ENCODE assay signal across 17 cellular contexts in the genomic region with DNA sequence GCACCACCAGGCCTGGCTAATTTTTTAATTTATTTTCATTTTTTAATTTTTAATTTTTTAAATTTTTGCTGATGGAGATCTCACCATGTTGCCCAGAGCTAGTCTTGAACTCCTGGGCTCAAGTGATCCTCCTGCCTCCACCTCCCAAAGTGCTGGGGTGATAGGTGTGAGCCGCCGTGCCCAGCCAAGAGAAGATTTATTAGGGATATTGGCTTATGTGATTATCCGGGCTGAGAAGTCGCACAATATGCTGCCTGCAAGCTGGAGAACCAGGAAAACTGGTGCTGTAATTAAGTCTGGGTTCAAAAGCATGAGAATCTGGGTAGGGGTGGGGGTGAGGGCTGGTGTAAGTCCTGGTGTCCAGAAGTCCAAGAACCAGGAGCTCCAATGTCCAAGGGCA. TPM values are rescaled to one million over a fixed set of nuclear protein-coding genes. Genes with fewer than 3 reads are reported as not detected.
DNase-seq lines count a peak whose midpoint lies in the region; ATAC-seq, FAIRE-seq and TF ChIP-seq lines count a peak whose summit lies in the region.
"Had no signal": no experiment of that assay in that cellular context is flagged by ENCODE, and none has a peak within 500 bp of the region (broad histone marks: within the 10 kb centered on the region; RNA-seq: fewer than 3 reads in every experiment).

No MANE protein-coding gene starts in this region.

- no peak for DNase-seq in CD4-positive, alpha-beta memory T cell
- peak; percentile 87 for DNase-seq in NCI-H82 (lab: John Stamatoyannopoulos, UW)
- DNase-seq in naive thymus-derived CD4-positive, alpha-beta T cell: no peak
- peak; percentile 20 for DNase-seq in spleen
- no peak for DNase-seq in activated naive CD4-positive, alpha-beta T cell treated with anti-CD3 and anti-CD28 coated beads, Interleukin-2, amount 10 ng/mL, durations not matched to agents 7 days and 5 days
- no peak for DNase-seq in frontal cortex (ENCODE audit: low spot score in 2 of 2)
- DNase-seq: DMS153, DMS79 treated with DMSO at 0.1 percent for 48 hours, EL, HCEC 1CT, HFFc6 had no signal

- H3K9me3 ChIP-seq in CD4-positive, alpha-beta memory T cell (ENCODE audit: control insufficient read depth in 1 of 2, low read length in 2 of 2): no peaks in the 10 kb centered on the region
- H3K9me3 ChIP-seq in naive thymus-derived CD4-positive, alpha-beta T cell (ENCODE audit: control insufficient read depth in 2 of 3, low read length in 3 of 3): no peaks in the 10 kb centered on the region
- no peaks in the 10 kb centered on the region for H3K9me3 ChIP-seq in spleen
- H3K9me3 ChIP-seq: BLaER1 had no signal

- WGBS in spleen, 5 donors: 94 to 98% (median 96%) methylated on average over 4 of the region's 4 CpGs

- peak overlapping the region in 4 of 7 donors; percentile 57 to 88 (median 80) for H3K27ac Mint-ChIP-seq in CD4-positive, alpha-beta memory T cell
- peak overlapping the region in 5 of 9 donors; percentile 13 to 57 (median 51) for H3K27ac Mint-ChIP-seq in naive thymus-derived CD4-positive, alpha-beta T cell
- H3K27ac Mint-ChIP-seq in activated naive CD4-positive, alpha-beta T cell treated with anti-CD3 and anti-CD28 coated beads, Interleukin-2, amount 10 ng/mL, durations not matched to agents 7 days and 5 days: no peak overlapping the region
- H3K27ac Mint-ChIP-seq: HFFc6 had no signal

- no peaks in the 10 kb centered on the region for H3K27me3 ChIP-seq in CD4-positive, alpha-beta memory T cell (ENCODE audit: insufficient read depth, low read length)
- H3K27me3 ChIP-seq in naive thymus-derived CD4-positive, alpha-beta T cell (ENCODE audit: control insufficient read depth in 2 of 2, insufficient read depth in 2 of 2, low read length in 2 of 2): no peaks in the 10 kb centered on the region
- H3K27me3 ChIP-seq in spleen (replicated peaks in 1 of 7): no peaks in the 10 kb centered on the region
- H3K27me3 ChIP-seq: BLaER1 had no signal

- peaks cover 0 to 8% of the 10 kb centered on the region in 2 donors for H3K36me3 Mint-ChIP-seq in CD4-positive, alpha-beta memory T cell
- H3K36me3 Mint-ChIP-seq in naive thymus-derived CD4-positive, alpha-beta T cell: peaks cover 0 to 8% (median 0%) of the 10 kb centered on the region in 5 donors
- H3K36me3 Mint-ChIP-seq in activated naive CD4-positive, alpha-beta T cell treated with anti-CD3 and anti-CD28 coated beads, Interleukin-2, amount 10 ng/mL, durations not matched to agents 7 days and 5 days: no peaks in the 10 kb centered on the region

- H3K36me3 ChIP-seq in CD4-positive, alpha-beta memory T cell (ENCODE audit: insufficient read depth, low read length): no peaks in the 10 kb centered on the region
- H3K36me3 ChIP-seq in naive thymus-derived CD4-positive, alpha-beta T cell (ENCODE audit: control insufficient read depth in 2 of 3, insufficient read depth in 3 of 3, low read length in 3 of 3): no peaks in the 10 kb centered on the region
- no peaks in the 10 kb centered on the region for H3K36me3 ChIP-seq in spleen
- H3K36me3 ChIP-seq: BLaER1 had no signal

- no peaks in the 10 kb centered on the region for H3K27me3 Mint-ChIP-seq in CD4-positive, alpha-beta memory T cell
- no peaks in the 10 kb centered on the region for H3K27me3 Mint-ChIP-seq in naive thymus-derived CD4-positive, alpha-beta T cell
- H3K27me3 Mint-ChIP-seq in activated naive CD4-positive, alpha-beta T cell treated with anti-CD3 and anti-CD28 coated beads, Interleukin-2, amount 10 ng/mL, durations not matched to agents 7 days and 5 days: peaks cover 11% of the 10 kb centered on the region

- TF ChIP-seq CTCF in spleen (IDR thresholded peaks at IDR 0.05 in 8 of 11, conservative IDR thresholded peaks at IDR 0.05 in 3 of 11): no peak

- H3K27ac ChIP-seq in CD4-positive, alpha-beta memory T cell (ENCODE audit: low read depth, low read length): no peak overlapping the region
- no peak overlapping the region for H3K27ac ChIP-seq in naive thymus-derived CD4-positive, alpha-beta T cell (ENCODE audit: low read depth, low read length)
- no peak overlapping the region for H3K27ac ChIP-seq in spleen
- H3K27ac ChIP-seq: BLaER1, HL-60 had no signal

- CTCF ChIA-PET in CD4-positive, alpha-beta memory T cell (lab: Charles Lee; ENCODE audit: partially characterized antibody): interaction anchor here (1.4 to 1.8 kb wide), 2 partner anchors 97 to 315 kb away, joined by 3 to 4 read pairs; a partner anchor contains a TSS
- CTCF ChIA-PET in naive thymus-derived CD4-positive, alpha-beta T cell (lab: Charles Lee): no interaction called here
- CTCF ChIA-PET in activated naive CD4-positive, alpha-beta T cell treated with anti-CD3 and anti-CD28 coated beads, Interleukin-2, amount 10 ng/mL, durations not matched to agents 7 days and 5 days (lab: Charles Lee): interaction anchor here (1.2 kb wide), 1 partner anchor 464 kb away, joined by 3 read pairs; no protein-coding TSS in a partner anchor

- no peak for FAIRE-seq in frontal cortex (lab: Jason Lieb, UNC)
- FAIRE-seq: GM12891 had no signal

- TF ChIP-seq POLR2A in spleen (IDR thresholded peaks at IDR 0.05): no peak

- intact Hi-C loops in CD4-positive, alpha-beta memory T cell (cut with micrococcal nuclease): no loop called here
- intact Hi-C loops in naive thymus-derived CD4-positive, alpha-beta T cell (cut with micrococcal nuclease): no loop called here
- intact Hi-C loops in spleen (cut with DNase I; ENCODE audit: low total_unique reads): no loop called here

- peaks cover 28% of the 10 kb centered on the region for H3K4me1 ChIP-seq in CD4-positive, alpha-beta memory T cell (ENCODE audit: insufficient read depth, low read length)
- H3K4me1 ChIP-seq in naive thymus-derived CD4-positive, alpha-beta T cell (ENCODE audit: control insufficient read depth in 2 of 2, insufficient read depth in 2 of 2, low read length in 2 of 2): peaks cover 18 to 31% of the 10 kb centered on the region in 2 donors
- peaks cover 12 to 33% (median 28%) of the 10 kb centered on the region in 6 donors for H3K4me1 ChIP-seq in spleen

- H3K4me3 Mint-ChIP-seq in CD4-positive, alpha-beta memory T cell: peak overlapping the region in 1 of 8 donors; percentile 43
- no peak overlapping the region for H3K4me3 Mint-ChIP-seq in naive thymus-derived CD4-positive, alpha-beta T cell
- no peak overlapping the region for H3K4me3 Mint-ChIP-seq in activated naive CD4-positive, alpha-beta T cell treated with anti-CD3 and anti-CD28 coated beads, Interleukin-2, amount 10 ng/mL, durations not matched to agents 7 days and 5 days
- H3K4me3 Mint-ChIP-seq: HFFc6 had no signal

- POLR2A ChIA-PET in CD4-positive, alpha-beta memory T cell (lab: Charles Lee; ENCODE audit: partially characterized antibody): interaction anchor here (0.6 kb wide), 1 partner anchor 364 kb away, joined by 3 read pairs; no protein-coding TSS in a partner anchor
- POLR2A ChIA-PET in naive thymus-derived CD4-positive, alpha-beta T cell (lab: Charles Lee): interaction anchor here (0.7 kb wide), 2 partner anchors 31 to 186 kb away, joined by 3 read pairs; no protein-coding TSS in a partner anchor

- H3K4me1 Mint-ChIP-seq in CD4-positive, alpha-beta memory T cell: peaks cover 18 to 34% (median 24%) of the 10 kb centered on the region in 4 donors
- peaks cover 22 to 36% (median 29%) of the 10 kb centered on the region in 7 donors for H3K4me1 Mint-ChIP-seq in naive thymus-derived CD4-positive, alpha-beta T cell
- peaks cover 37% of the 10 kb centered on the region for H3K4me1 Mint-ChIP-seq in activated naive CD4-positive, alpha-beta T cell treated with anti-CD3 and anti-CD28 coated beads, Interleukin-2, amount 10 ng/mL, durations not matched to agents 7 days and 5 days

- no peak overlapping the region for H3K4me3 ChIP-seq in CD4-positive, alpha-beta memory T cell (ENCODE audit: low read length in 2 of 2)
- no peak overlapping the region for H3K4me3 ChIP-seq in naive thymus-derived CD4-positive, alpha-beta T cell (ENCODE audit: low read length)
- no peak overlapping the region for H3K4me3 ChIP-seq in spleen
- H3K4me3 ChIP-seq: BLaER1 had no signal

- ATAC-seq in naive thymus-derived CD4-positive, alpha-beta T cell: no peak
- ATAC-seq in GM21390 (IDR thresholded peaks at IDR 0.05; ENCODE audit: unreplicated experiment): no peak

- peaks cover 0 to 2% (median 0%) of the 10 kb centered on the region in 8 donors for H3K9me3 Mint-ChIP-seq in CD4-positive, alpha-beta memory T cell
- H3K9me3 Mint-ChIP-seq in naive thymus-derived CD4-positive, alpha-beta T cell: peaks cover 0 to 7% (median 0%) of the 10 kb centered on the region in 11 donors
- peaks cover 3% of the 10 kb centered on the region for H3K9me3 Mint-ChIP-seq in activated naive CD4-positive, alpha-beta T cell treated with anti-CD3 and anti-CD28 coated beads, Interleukin-2, amount 10 ng/mL, durations not matched to agents 7 days and 5 days
- H3K9me3 Mint-ChIP-seq: HFFc6 had no signal

RNA-seq across cellular contexts. Expression of a gene that starts 2.5 kb away (rescaled TPM):
- not detected for total RNA-seq in CD4-positive, alpha-beta memory T cell
- not detected for polyA plus RNA-seq in CD4-positive, alpha-beta memory T cell
- not detected for total RNA-seq in naive thymus-derived CD4-positive, alpha-beta T cell
- polyA plus RNA-seq in naive thymus-derived CD4-positive, alpha-beta T cell: not detected
- total RNA-seq in spleen: not detected
- polyA plus RNA-seq in spleen: not detected
- total RNA-seq in frontal cortex: not detected
- total RNA-seq: A673, H4, HFFc6 had no signal

RNA-seq across cellular contexts. Expression of a gene that starts 3.0 kb away (rescaled TPM):
- 10 to 100 TPM; 24.6 to 25.4 TPM for total RNA-seq in CD4-positive, alpha-beta memory T cell
- 10 to 100 TPM; 26.4 to 41.5 TPM for polyA plus RNA-seq in CD4-positive, alpha-beta memory T cell
- total RNA-seq in naive thymus-derived CD4-positive, alpha-beta T cell: 10 to 100 TPM; 16.9 to 33.2 (median 28.0) TPM
- 10 to 100 TPM; 31.5 to 44.2 TPM for polyA plus RNA-seq in naive thymus-derived CD4-positive, alpha-beta T cell
- total RNA-seq in spleen (10 to 100 TPM in 6 of 7 donors, 1 to 10 TPM in 1; 9.8 to 19.7 (median 14.9) TPM), frontal cortex (42.0 TPM)
- polyA plus RNA-seq in spleen: 1 to 10 TPM; 4.0 to 9.2 (median 9.0) TPM

RNA-seq across cellular contexts. Expression of a gene that starts 54.3 kb away (rescaled TPM):
- total RNA-seq in CD4-positive, alpha-beta memory T cell: 10 to 100 TPM; 58.1 to 62.9 TPM
- polyA plus RNA-seq in CD4-positive, alpha-beta memory T cell: 10 to 100 TPM; 28.2 to 59.6 TPM
- 10 to 100 TPM; 38.7 to 63.7 (median 55.3) TPM for total RNA-seq in naive thymus-derived CD4-positive, alpha-beta T cell
- polyA plus RNA-seq in naive thymus-derived CD4-positive, alpha-beta T cell: 10 to 100 TPM; 41.2 to 58.9 TPM
- total RNA-seq in spleen (10 to 100 TPM; 35.0 to 85.9 (median 51.2) TPM), frontal cortex (9.4 TPM)
- 10 to 100 TPM; 27.2 to 40.3 (median 33.8) TPM for polyA plus RNA-seq in spleen

RNA-seq across cellular contexts. Expression of a gene that starts 54.5 kb away (rescaled TPM):
- total RNA-seq in CD4-positive, alpha-beta memory T cell: 1 to 10 TPM; 5.3 TPM
- polyA plus RNA-seq in CD4-positive, alpha-beta memory T cell: 1 to 10 TPM; 1.0 to 1.9 TPM
- 1 to 10 TPM; 2.2 to 5.9 (median 3.8) TPM for total RNA-seq in naive thymus-derived CD4-positive, alpha-beta T cell
- 1 to 10 TPM; 1.7 to 2.1 TPM for polyA plus RNA-seq in naive thymus-derived CD4-positive, alpha-beta T cell
- 1 to 10 TPM; 2.4 to 4.6 (median 3.7) TPM for total RNA-seq in spleen
- polyA plus RNA-seq in spleen: 1 to 10 TPM in 2 of 3 donors, under 1 TPM in 1; 0.78 to 1.3 (median 1.2) TPM
- 4.9 TPM for total RNA-seq in frontal cortex

Comparison
In these comparisons a context has a peak if more than half of its experiments do, and no peak if none do; other contexts are left out.
1. DNase-seq: peak in NCI-H82 (single experiment) and spleen (single experiment); none in CD4-positive, alpha-beta memory T cell (0 of 5), naive thymus-derived CD4-positive, alpha-beta T cell (0 of 9), activated naive CD4-positive, alpha-beta T cell treated with anti-CD3 and anti-CD28 coated beads, Interleukin-2, amount 10 ng/mL, durations not matched to agents 7 days and 5 days (single experiment) and frontal cortex (0 of 2).